12 cellular contexts compared by ENCODE assay signal in genomic region chr11:128603752-128604472, GRCh38.
DNase-seq lines count a peak whose midpoint lies in the region; ATAC-seq and TF ChIP-seq lines count a peak whose summit lies in the region.
"Had no signal": no experiment of that assay in that cellular context is flagged by ENCODE, and none has a peak within 500 bp of the region (broad histone marks: within the 10 kb centered on the region; RNA-seq: fewer than 3 reads in every experiment).

No MANE protein-coding gene starts in this region.

- no peak overlapping the region for H3K4me2 ChIP-seq in MM.1S (ENCODE audit: low read depth, low read length)

- H3K4me3 ChIP-seq in MM.1S (ENCODE audit: low read length): no peak overlapping the region

- peaks cover 25% of the 10 kb centered on the region for H3K4me1 ChIP-seq in MM.1S (ENCODE audit: low read length)

- TF ChIP-seq CTCF in MM.1S (IDR thresholded peaks at IDR 0.05; ENCODE audit: low read length): peak; percentile 60

- H3K27me3 ChIP-seq in MM.1S (replicated peaks; ENCODE audit: insufficient read depth, low read length): no peaks in the 10 kb centered on the region

- peak; percentile 57 for ATAC-seq in GM18873 (IDR thresholded peaks at IDR 0.05; ENCODE audit: low FRiP score, unreplicated experiment)
- ATAC-seq in GM21723 (IDR thresholded peaks at IDR 0.05; ENCODE audit: unreplicated experiment): no peak
- ATAC-seq: stimulated activated effector memory CD8-positive, alpha-beta T cell treated with anti-CD3 and anti-CD28 coated beads, Interleukin-12 subunit alpha, Interleukin-12 subunit beta, amount 100 ng/mL, for 72 hours had no signal

- no peaks in the 10 kb centered on the region for H4K20me1 ChIP-seq in MM.1S (ENCODE audit: insufficient read depth, low read length)

- H3K36me3 ChIP-seq in MM.1S (replicated peaks; ENCODE audit: insufficient read depth, low read length): no peaks in the 10 kb centered on the region

- DNase-seq in ELR (ENCODE audit: low read depth) (peak; percentile 36), MM.1S (peak; percentile 79), globus pallidus (ENCODE audit: low spot score) (peak; percentile 21), posterior cingulate gyrus (no peak), NCI-H82 (lab: John Stamatoyannopoulos, UW) (no peak), HPDE6-E6E7 (ENCODE audit: extremely low spot score) (no peak)
- DNase-seq: activated CD4-positive, alpha-beta T cell treated with anti-CD3 and anti-CD28 coated beads, Interleukin-2, amount 50 U/mL, for 4 hours; central memory CD4-positive, alpha-beta T cell; NCI-H510A had no signal

- no peaks in the 10 kb centered on the region for H3K79me2 ChIP-seq in MM.1S (ENCODE audit: low read length)

- H3K27ac ChIP-seq in MM.1S (ENCODE audit: low read length): no peak overlapping the region

- H3K9me3 ChIP-seq in MM.1S (replicated peaks; ENCODE audit: insufficient read depth, low read length): no peaks in the 10 kb centered on the region

- H3K9ac ChIP-seq in MM.1S (ENCODE audit: low read length): no peak overlapping the region

- intact Hi-C loops in posterior cingulate gyrus (cut with DNase I): no loop called here

- H3K9me2 ChIP-seq in MM.1S (replicated peaks; ENCODE audit: insufficient read depth, low read length): no peaks in the 10 kb centered on the region

- H2AFZ ChIP-seq in MM.1S (ENCODE audit: low read length): no peak overlapping the region

- no peaks in the 10 kb centered on the region for H3F3A ChIP-seq in MM.1S (ENCODE audit: insufficient read depth, low read length)

Comparison
In these comparisons a context has a peak if more than half of its experiments do, and no peak if none do; other contexts are left out.
1. DNase-seq: peak in ELR (single experiment), MM.1S (single experiment) and globus pallidus (single experiment); none in posterior cingulate gyrus (0 of 10), NCI-H82 (single experiment) and HPDE6-E6E7 (single experiment).